ENCODE assay signal across 29 cellular contexts in the genomic region with DNA sequence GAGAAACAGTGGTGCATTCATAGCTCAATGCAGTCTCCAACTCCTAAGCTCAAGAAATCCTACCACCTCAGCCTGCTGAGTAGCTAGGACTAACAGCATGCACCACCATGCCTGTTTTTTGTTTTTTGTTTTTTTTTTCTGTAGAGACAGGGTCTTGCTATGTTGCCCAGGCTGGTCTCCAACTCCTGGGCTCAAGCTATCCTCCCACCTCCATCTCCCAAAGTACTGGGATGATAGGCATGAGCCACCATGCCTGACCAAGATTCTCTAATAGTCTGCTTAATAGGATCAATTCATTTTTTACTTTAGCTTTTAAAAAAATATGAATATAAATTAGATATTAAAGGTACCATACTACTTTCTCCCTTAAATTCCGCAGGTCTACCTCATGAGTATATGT.
"Had no signal": no experiment of that assay in that cellular context is flagged by ENCODE, and none has a peak within 500 bp of the region (broad histone marks: within the 10 kb centered on the region; RNA-seq: fewer than 3 reads in every experiment).

No MANE protein-coding gene starts in this region.

- H3K36me3 Mint-ChIP-seq: mesothelial cell of epicardium; natural killer cell treated with Interleukin-12 subunit alpha and Interleukin-12 subunit beta and Interleukin-15 and Interleukin-18, amount 100 ng/mL, for 72 hours had no signal

- H3K27ac ChIP-seq: left lung, lower lobe of right lung, ovary, right atrium auricular region, skin epidermis, suprapubic skin, thoracic aorta, tibial artery, upper lobe of right lung had no signal

- FAIRE-seq: urothelium cell line had no signal

- H3K27ac Mint-ChIP-seq: immature natural killer cell; mesothelial cell of epicardium; naive thymus-derived CD4-positive, alpha-beta T cell; natural killer cell treated with Interleukin-12 subunit alpha and Interleukin-12 subunit beta and Interleukin-15 and Interleukin-18, amount 100 ng/mL, for 72 hours; progenitor cell of endocrine pancreas; stimulated activated naive CD8-positive, alpha-beta T cell treated with anti-CD3 and anti-CD28 coated beads, Interleukin-15, Interleukin-2, amounts not matched to agents 100 ng/mL and 50 ng/mL, for 24 hours had no signal

- H3K9me3 ChIP-seq: left lung, lower lobe of right lung, mucosa of descending colon, ovary, right atrium auricular region, suprapubic skin, thoracic aorta, tibial artery, upper lobe of right lung had no signal

- ATAC-seq: left colon; left lung; lower lobe of right lung; mucosa of descending colon; naive thymus-derived CD4-positive, alpha-beta T cell; natural killer cell treated with Interleukin-12 subunit alpha and Interleukin-12 subunit beta and Interleukin-15 and Interleukin-18, amount 100 ng/mL, for 72 hours; sciatic nerve; upper lobe of right lung had no signal

- H3K36me3 ChIP-seq: left lung, lower lobe of right lung, ovary, right atrium auricular region, suprapubic skin, thoracic aorta, upper lobe of right lung had no signal

- H3K27me3 ChIP-seq: left lung, ovary, right atrium auricular region, suprapubic skin, tibial artery, upper lobe of right lung had no signal

- H3K4me3 ChIP-seq: left lung, lower lobe of right lung, mucosa of descending colon, ovary, right atrium auricular region, skin epidermis, suprapubic skin, thoracic aorta, tibial artery, upper lobe of right lung had no signal

- H3K9me3 Mint-ChIP-seq: immature natural killer cell; mesothelial cell of epicardium; naive thymus-derived CD4-positive, alpha-beta T cell; natural killer cell treated with Interleukin-12 subunit alpha and Interleukin-12 subunit beta and Interleukin-15 and Interleukin-18, amount 100 ng/mL, for 72 hours; stimulated activated naive CD8-positive, alpha-beta T cell treated with anti-CD3 and anti-CD28 coated beads, Interleukin-15, Interleukin-2, amounts not matched to agents 100 ng/mL and 50 ng/mL, for 24 hours had no signal

- DNase-seq: hypothalamus; immature natural killer cell; kidney; left colon; left lung; lower lobe of right lung; mammary epithelial cell; mesendoderm; mucosa of descending colon; naive thymus-derived CD4-positive, alpha-beta T cell; ovary; stimulated activated CD4-positive, alpha-beta T cell treated with anti-CD3 and anti-CD28 coated beads, Interleukin-12 subunit alpha, Interleukin-12 subunit beta, amount 100 ng/mL, for 4 hours; stimulated activated CD4-positive, alpha-beta T cell treated with anti-CD3 and anti-CD28 coated beads, Interleukin-15, amount 100 ng/mL, for 24 hours; stimulated activated CD4-positive, alpha-beta T cell treated with anti-CD3 and anti-CD28 coated beads, Interleukin-2, amount 100 ng/mL, for 24 hours; stimulated activated CD4-positive, alpha-beta T cell treated with anti-CD3 and anti-CD28 coated beads, Interleukin-4, amount 100 ng/mL, for 1 hour; stimulated activated naive CD4-positive, alpha-beta T cell; tibial artery; trophoblast cell; upper lobe of right lung had no signal

- H3K27me3 Mint-ChIP-seq: naive thymus-derived CD4-positive, alpha-beta T cell; natural killer cell treated with Interleukin-12 subunit alpha and Interleukin-12 subunit beta and Interleukin-15 and Interleukin-18, amount 100 ng/mL, for 72 hours; progenitor cell of endocrine pancreas; stimulated activated naive CD8-positive, alpha-beta T cell treated with anti-CD3 and anti-CD28 coated beads, Interleukin-15, Interleukin-2, amounts not matched to agents 100 ng/mL and 50 ng/mL, for 24 hours had no signal

- H3K4me3 Mint-ChIP-seq: immature natural killer cell; mesothelial cell of epicardium; naive thymus-derived CD4-positive, alpha-beta T cell; natural killer cell treated with Interleukin-12 subunit alpha and Interleukin-12 subunit beta and Interleukin-15 and Interleukin-18, amount 100 ng/mL, for 72 hours; stimulated activated naive CD8-positive, alpha-beta T cell treated with anti-CD3 and anti-CD28 coated beads, Interleukin-15, Interleukin-2, amounts not matched to agents 100 ng/mL and 50 ng/mL, for 24 hours had no signal

- H3K4me1 ChIP-seq: lower lobe of right lung, right atrium auricular region, suprapubic skin, tibial artery, upper lobe of right lung had no signal
